16 cellular contexts compared by ENCODE assay signal in the genomic region with DNA sequence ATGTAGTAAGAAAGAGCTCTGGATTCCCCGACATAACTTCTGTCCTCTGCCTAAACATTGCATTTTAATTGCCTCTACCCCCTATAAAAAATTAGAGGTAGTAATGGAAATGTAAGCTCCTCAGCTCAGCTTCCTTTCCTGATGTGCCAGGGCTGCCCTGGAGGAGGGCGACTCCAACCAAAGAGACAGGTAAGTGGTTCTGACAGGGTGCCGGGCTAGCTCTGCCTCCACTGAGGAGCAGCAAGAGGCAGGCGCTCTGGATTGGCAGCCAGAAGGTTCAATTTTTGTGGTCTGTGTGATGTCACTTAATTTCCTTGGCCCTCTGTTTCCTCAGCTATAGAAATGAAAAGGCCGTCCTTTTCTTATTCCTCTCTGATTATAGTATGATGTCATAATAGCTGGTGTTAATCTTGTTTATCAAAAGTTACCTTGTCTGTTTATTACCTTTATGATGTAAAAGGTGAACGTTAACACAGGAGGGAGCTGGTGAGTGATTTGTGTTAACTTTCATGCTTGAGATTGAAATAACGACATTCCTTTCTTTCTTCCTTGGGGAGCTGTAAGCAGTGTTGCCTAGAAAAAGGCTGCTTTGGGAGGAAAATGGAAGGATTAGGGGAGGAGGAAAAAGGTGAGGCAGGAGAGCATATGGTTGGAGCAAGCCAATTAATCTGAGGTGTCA. TPM values are rescaled to one million over a fixed set of nuclear protein-coding genes. Genes with fewer than 3 reads are reported as not detected.
A peak's percentile ranks its signal among the peaks of the same experiment; 100 is the strongest.
DNase-seq lines count a peak whose midpoint lies in the region; ATAC-seq, FAIRE-seq and TF ChIP-seq lines count a peak whose summit lies in the region.
"Had no signal": no experiment of that assay in that cellular context is flagged by ENCODE, and none has a peak within 500 bp of the region (broad histone marks: within the 10 kb centered on the region; RNA-seq: fewer than 3 reads in every experiment).

No MANE protein-coding gene starts in this region.

- ATAC-seq in HepG2, result no peak
- ATAC-seq in HG03108 (IDR thresholded peaks at IDR 0.05; ENCODE audit: unreplicated experiment), result no peak
- no peak for ATAC-seq in GM21723 (IDR thresholded peaks at IDR 0.05; ENCODE audit: unreplicated experiment)
- ATAC-seq: natural killer cell treated with Interleukin-12 subunit alpha and Interleukin-12 subunit beta and Interleukin-15 and Interleukin-18, amount 100 ng/mL, for 72 hours had no signal

- no peak for TF ChIP-seq POLR2A in HepG2 (IDR thresholded peaks at IDR 0.05; ENCODE audit: insufficient read depth in 1 of 2, low read depth in 2 of 2, low read length in 2 of 2)

- TF ChIP-seq EP300 in HepG2 (IDR thresholded peaks at IDR 0.05; ENCODE audit: low read depth in 2 of 2, low read length in 2 of 2), result no peak
- no peak for TF ChIP-seq EP300 in HepG2 (CRISPR knock-in tag; IDR thresholded peaks at IDR 0.05; ENCODE audit: borderline replicate concordance)

- CTCF ChIA-PET in HepG2 (lab: Yijun Ruan, JAX; ENCODE audit: low intra/inter-chr PET ratio, low total read pairs), result interaction anchor here (1.4 to 2.8 kb wide), 2 partner anchors 758 to 760 kb away, joined by 5 to 16 read pairs; no protein-coding TSS in a partner anchor

- intact Hi-C loops in HepG2 (cut with micrococcal nuclease; ENCODE audit: unreplicated experiment), result loop anchor here (1.0 kb wide), 1 partner anchor 760 kb away; no protein-coding TSS in a partner anchor

- H3K4me2 ChIP-seq in HepG2 (ENCODE audit: low read depth, low read length), result no peak overlapping the region
- H3K4me2 ChIP-seq: BLaER1 treated with 17β-estradiol and CSF1 and Interleukin-3, amounts not matched to agents 10 nM and 100 nM had no signal

- DNase-seq in Caki2 (ENCODE audit: low read depth) (peak; percentile 12), NCI-H1694 (lab: John Stamatoyannopoulos, UW) (peak; percentile 31), bronchial epithelial cell (ENCODE audit: low read depth) (peak; percentile 6), HepG2 (ENCODE audit: low spot score) (no peak), ureter (ENCODE audit: low spot score) (no peak), KBM-7 (no peak)
- DNase-seq: activated CD4-positive, alpha-beta T cell treated with anti-CD3 and anti-CD28 coated beads for 1 hour; GF-D8; NCI-H774; Peyer's patch; spleen; T-helper 9 cell had no signal

- TF ChIP-seq RAD21 in HepG2 (CRISPR knock-in tag; IDR thresholded peaks at IDR 0.05), result no peak

- no peaks in the 10 kb centered on the region for H3K27me3 ChIP-seq in bronchial epithelial cell (ENCODE audit: control insufficient read depth, insufficient read depth, low read length)
- H3K27me3 ChIP-seq in HepG2 (ENCODE audit: control insufficient read depth in 1 of 2, insufficient read depth in 2 of 2, low read length in 2 of 2), result no peaks in the 10 kb centered on the region
- H3K27me3 ChIP-seq: BLaER1 treated with 17β-estradiol and CSF1 and Interleukin-3, amounts not matched to agents 10 nM and 100 nM; Peyer's patch; spleen had no signal

- H3K27ac ChIP-seq in HepG2 (ENCODE audit: extremely low read length, insufficient read depth, low read length), result no peak overlapping the region
- H3K27ac ChIP-seq: BLaER1 treated with 17β-estradiol and CSF1 and Interleukin-3, amounts not matched to agents 10 nM and 100 nM; Peyer's patch; spleen had no signal

- H2AFZ ChIP-seq in HepG2 (ENCODE audit: low read length), result no peak overlapping the region

- no peaks in the 10 kb centered on the region for H4K20me1 ChIP-seq in HepG2 (ENCODE audit: insufficient read depth, low read length)

- no peaks in the 10 kb centered on the region for H3K9me3 ChIP-seq in HepG2 (ENCODE audit: low read length)
- H3K9me3 ChIP-seq: BLaER1 treated with 17β-estradiol and CSF1 and Interleukin-3, amounts not matched to agents 10 nM and 100 nM; Peyer's patch; spleen had no signal

- H3K79me2 ChIP-seq in HepG2 (ENCODE audit: insufficient read depth, low read length), result no peaks in the 10 kb centered on the region

- H3K36me3 ChIP-seq in bronchial epithelial cell (ENCODE audit: control insufficient read depth, insufficient read depth, low read length) (no peaks in the 10 kb centered on the region), HepG2 (replicated peaks in 1 of 2; ENCODE audit: control insufficient read depth in 1 of 2, insufficient read depth in 2 of 2, low read length in 2 of 2) (peaks cover 12 to 70% of the 10 kb centered on the region in 2 experiments)

- TF ChIP-seq CTCF in bronchial epithelial cell (IDR thresholded peaks at IDR 0.05; ENCODE audit: insufficient read depth, low read length, severe bottlenecking) (no peak), HepG2 (CRISPR knock-in tag; IDR thresholded peaks at IDR 0.05) (no peak)

- H3K4me3 ChIP-seq in bronchial epithelial cell (ENCODE audit: low read depth, low read length) (no peak overlapping the region), HepG2 (replicated peaks in 1 of 3; ENCODE audit: insufficient read depth in 1 of 3, low read depth in 2 of 3, low read length in 3 of 3) (no peak overlapping the region)
- H3K4me3 ChIP-seq: BLaER1 treated with 17β-estradiol and CSF1 and Interleukin-3, amounts not matched to agents 10 nM and 100 nM; Peyer's patch; spleen had no signal

- no peak overlapping the region for H3K9ac ChIP-seq in HepG2 (ENCODE audit: insufficient read depth, low read depth, low read length)

- in situ Hi-C loops in Caki2 (cut with HindIII; ENCODE audit: low pct_unique_long_range_greater_than_20kb, low sequenced_read_pairs), result no loop called here
- in situ Hi-C loops in HepG2 (cut with HindIII; ENCODE audit: extremely low pct_ligation_motif_present, low pct_unique_long_range_greater_than_20kb), result no loop called here
- in situ Hi-C loops in KBM-7 (cut with MboI; ENCODE audit: low pct_unique_long_range_greater_than_20kb, low sequenced_read_pairs), result no loop called here

- POLR2A ChIA-PET in HepG2 (lab: Yijun Ruan, JAX), result no interaction called here

- BruUV-seq in HepG2 (replicated peaks; lab: Mats Ljungman, UMichigan), result no TSS peak

- FAIRE-seq in bronchial epithelial cell (lab: Jason Lieb, UNC) (no peak), HepG2 (lab: Jason Lieb, UNC) (no peak)

- peaks cover 25% of the 10 kb centered on the region for H3K4me1 ChIP-seq in HepG2 (ENCODE audit: insufficient read depth, low read length)
- H3K4me1 ChIP-seq: BLaER1 treated with 17β-estradiol and CSF1 and Interleukin-3, amounts not matched to agents 10 nM and 100 nM; Peyer's patch had no signal

- 94% methylated on average over 6 of the region's 7 CpGs for WGBS in HepG2 (ENCODE audit: low lambda C conversion rate)

TF ChIP-seq in HepG2, 621 proteins besides CTCF, POLR2A, EP300 and RAD21:
- peak; percentile 85 for TF ChIP-seq ATF7 (IDR thresholded peaks at IDR 0.05)
- no peak for TF ChIP-seq ATF7 (CRISPR knock-in tag; IDR thresholded peaks at IDR 0.05)
- TF ChIP-seq RFX3 (CRISPR knock-in tag; IDR thresholded peaks at IDR 0.05), result no peak
- peak; percentile 32; the same call in 1 of the 2 replicates for TF ChIP-seq CREB1 (IDR thresholded peaks at IDR 0.05)
- TF ChIP-seq CREB1 (CRISPR knock-in tag; IDR thresholded peaks at IDR 0.05), result no peak

RNA-seq across cellular contexts. Expression of a gene that starts 51.8 kb away (rescaled TPM):
- total RNA-seq in Caki2 (2014; rRNA removed; shearing (Covaris generic); ENCODE audit: low replicate concordance), result 109 and 111 TPM in 2 replicates
- total RNA-seq in bronchial epithelial cell (1.2 and 2.4 TPM in 2 replicates), HepG2 (2016; rRNA removed; fragmentation: Illumina TruSeq; extraction: Trizol) (38.8 and 72.0 TPM in 2 replicates), ureter (5.8 TPM)
- 5.1 and 7.8 TPM in 2 replicates for total RNA-seq in HepG2 (2016; cell fraction: cytosol; rRNA removed; fragmentation: Illumina TruSeq; extraction: Trizol; ENCODE audit: low read depth)
- 37.7 and 68.7 TPM in 2 replicates for total RNA-seq in HepG2 (2016; cell fraction: insoluble cytoplasmic fraction; rRNA removed; fragmentation: Illumina TruSeq; extraction: Trizol)
- total RNA-seq in HepG2 (2016; cell fraction: membrane; rRNA removed; fragmentation: Illumina TruSeq; extraction: Trizol), result 16.4 and 19.9 TPM in 2 replicates
- total RNA-seq in HepG2 (2016; cell fraction: nucleus; rRNA removed; fragmentation: Illumina TruSeq; extraction: Trizol), result 96.5 and 107 TPM in 2 replicates
- polyA plus RNA-seq in HepG2 (2011; rRNA removed), result 13.3 and 20.0 TPM in 2 replicates
- polyA plus RNA-seq in HepG2 (2011; cell fraction: cytosol; rRNA removed), result 6.3 and 6.5 TPM in 2 replicates
- polyA plus RNA-seq in HepG2 (2011; cell fraction: nucleus; rRNA removed), result 32.3 and 39.3 TPM in 2 replicates
- 10.2 and 22.0 TPM in 2 replicates for polyA plus RNA-seq in HepG2 (2012)
- 1.8 and 2.1 TPM in 2 replicates for polyA plus RNA-seq in HepG2 (2016; cell fraction: cytosol; fragmentation: Illumina TruSeq; extraction: Trizol; ENCODE audit: low read depth)
- 23.5 and 27.8 TPM in 2 replicates for polyA plus RNA-seq in HepG2 (2016; cell fraction: insoluble cytoplasmic fraction; fragmentation: Illumina TruSeq; extraction: Trizol; ENCODE audit: low read depth)
- polyA plus RNA-seq in HepG2 (2016; cell fraction: membrane; fragmentation: Illumina TruSeq; extraction: Trizol; ENCODE audit: low read depth), result 4.8 and 5.6 TPM in 2 replicates
- 88.6 and 93.2 TPM in 2 replicates for polyA plus RNA-seq in HepG2 (2016; cell fraction: nucleus; fragmentation: Illumina TruSeq; extraction: Trizol; ENCODE audit: insufficient read depth, low read depth)
- 64.2 and 214 TPM in 2 replicates for polyA minus RNA-seq in HepG2 (2011; rRNA and poly(A)+ RNA removed; ENCODE audit: low replicate concordance)
- 29.0 and 48.1 TPM in 2 replicates for polyA minus RNA-seq in HepG2 (2011; cell fraction: cytosol; rRNA and poly(A)+ RNA removed)
- polyA minus RNA-seq in HepG2 (2011; cell fraction: nucleus; rRNA and poly(A)+ RNA removed), result 105 and 132 TPM in 2 replicates

Comparison
In these comparisons a context has a peak if more than half of its experiments do, and no peak if none do; other contexts are left out.
1. DNase-seq: peak in Caki2 (single experiment), NCI-H1694 (single experiment) and bronchial epithelial cell (single experiment); none in HepG2 (single experiment), ureter (single experiment) and KBM-7 (single experiment).